Comparison of ENCODE assay signal across 33 cellular contexts in the genomic region with DNA sequence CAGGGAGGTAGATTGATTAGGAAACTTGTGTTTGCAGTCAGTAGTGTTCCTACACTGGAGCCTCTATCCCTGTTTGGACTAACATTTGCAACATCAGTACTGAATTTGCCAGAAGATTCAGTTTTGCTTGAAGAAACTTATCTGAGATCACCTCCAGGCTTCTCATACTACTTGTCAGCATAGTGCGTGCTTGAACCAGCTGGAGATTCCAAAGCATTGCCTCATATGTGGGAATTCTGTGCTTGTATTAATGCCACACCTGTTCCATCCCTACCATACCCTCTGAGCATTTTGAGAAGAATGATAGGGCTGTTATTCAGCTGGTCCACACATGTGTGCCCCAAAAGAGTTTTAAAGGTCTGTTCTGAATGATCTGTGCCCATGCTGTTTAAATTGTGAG.
"Had no signal": no experiment of that assay in that cellular context is flagged by ENCODE, and none has a peak within 500 bp of the region (broad histone marks: within the 10 kb centered on the region; RNA-seq: fewer than 3 reads in every experiment).

No MANE protein-coding gene starts in this region.

- H3K27me3 ChIP-seq: adrenal gland, body of pancreas, dorsolateral prefrontal cortex, heart right ventricle, left lung, pancreas had no signal

- H3K4me2 ChIP-seq: smooth muscle cell had no signal

- H3K9me3 ChIP-seq: adrenal gland, body of pancreas, heart right ventricle, left lung, lower lobe of right lung, mucosa of descending colon, pancreas, prostate gland had no signal

- H3K4me3 ChIP-seq: adrenal gland, body of pancreas, coronary artery, dorsolateral prefrontal cortex, heart right ventricle, left lung, lower lobe of right lung, mucosa of descending colon, pancreas, prostate gland, smooth muscle cell had no signal

- FAIRE-seq: pancreas, TTC549 had no signal

- DNase-seq: activated CD4-positive, alpha-beta T cell treated with anti-CD3 and anti-CD28 coated beads for 48 hours; activated CD4-positive, alpha-beta T cell treated with anti-CD3 and anti-CD28 coated beads, Interleukin-2, amount 50 U/mL, for 48 hours; activated CD8-positive, alpha-beta memory T cell treated with anti-CD3 and anti-CD28 coated beads for 24 hours; activated effector memory CD4-positive, alpha-beta T cell treated with Interleukin-2 at 50 U/mL for 16 hours; activated naive CD4-positive, alpha-beta T cell treated with Interleukin-2 at 50 U/mL for 16 hours; adrenal gland; aorta; body of pancreas; dorsolateral prefrontal cortex; effector memory CD4-positive, alpha-beta T cell; erythroblast; foreskin melanocyte; heart right ventricle; left lung; lower lobe of right lung; mesendoderm; mucosa of descending colon; naive B cell; pancreas; retina; stimulated activated CD4-positive, alpha-beta T cell treated with anti-CD3 and anti-CD28 coated beads, Interleukin-1b, Interleukin-23, amount 100 ng/mL, for 48 hours; stimulated activated CD4-positive, alpha-beta T cell treated with anti-CD3 and anti-CD28 coated beads, Interleukin-4, amount 100 ng/mL, for 4 hours; stimulated activated CD8-positive, alpha-beta memory T cell treated with anti-CD3 and anti-CD28 coated beads, Interleukin-4, amount 100 ng/mL, for 48 hours; stimulated activated naive CD8-positive, alpha-beta T cell treated with anti-CD3 and anti-CD28 coated beads, Interleukin-15, amount 100 ng/mL, for 72 hours; substantia nigra; T-helper 9 cell; WERI-Rb-1 had no signal

- H3K27ac ChIP-seq: adrenal gland, body of pancreas, coronary artery, dorsolateral prefrontal cortex, heart right ventricle, left lung, lower lobe of right lung, pancreas, prostate gland, WERI-Rb-1 had no signal

- H3K4me1 ChIP-seq: body of pancreas, left lung, pancreas, prostate gland had no signal

- ATAC-seq: activated CD4-positive, CD25-positive, alpha-beta regulatory T cell treated with anti-CD3 and anti-CD28 coated beads, Interleukin-2, amount 50 U/mL, for 24 hours; body of pancreas; heart right ventricle; left lung; lower lobe of right lung; mucosa of descending colon; pancreas; sciatic nerve; stimulated activated naive CD8-positive, alpha-beta T cell treated with anti-CD3 and anti-CD28 coated beads, Interleukin-15, amount 100 ng/mL, for 72 hours had no signal

- H3K36me3 ChIP-seq: adrenal gland, left lung, lower lobe of right lung, pancreas, prostate gland, WERI-Rb-1 had no signal
